ENCODE assay signal across 1 cellular context in genomic region chr15:62068071-62068786, GRCh38.
TF ChIP-seq lines count a peak whose summit lies in the region.

No MANE protein-coding gene starts in this region.

TF ChIP-seq in HepG2, 621 proteins besides CTCF, POLR2A, EP300 and RAD21 (continued from another document and continues in another):
- TF ChIP-seq MXD1 (CRISPR knock-in tag; IDR thresholded peaks at IDR 0.05) (peak; percentile 58; the same call in 1 of the 2 replicates), FIP1L1 (IDR thresholded peaks at IDR 0.05; ENCODE audit: borderline replicate concordance, insufficient read depth, low read depth, low read length) (no peak), ISL2 (CRISPR knock-in tag; IDR thresholded peaks at IDR 0.05) (0 out of 2 replicates have a peak, but pooled peaks have one; percentile 17), ZNF580 (CRISPR knock-in tag; IDR thresholded peaks at IDR 0.05; ENCODE audit: borderline replicate concordance, low read depth) (0 out of 2 replicates have a peak, but pooled peaks have one; percentile 53), ZNF574 (CRISPR knock-in tag; IDR thresholded peaks at IDR 0.05) (peak; percentile 46), ZBTB43 (CRISPR knock-in tag; conservative IDR thresholded peaks at IDR 0.05) (no peak), TMF1 (CRISPR knock-in tag; IDR thresholded peaks at IDR 0.05; ENCODE audit: low read depth) (0 out of 2 replicates have a peak, but pooled peaks have one; percentile 40), ZNF687 (CRISPR knock-in tag; IDR thresholded peaks at IDR 0.05) (peak; percentile 82), ZBTB26 (CRISPR knock-in tag; IDR thresholded peaks at IDR 0.05; ENCODE audit: borderline replicate concordance) (0 out of 2 replicates have a peak, but pooled peaks have one; percentile 37), ZBTB7B (CRISPR knock-in tag; IDR thresholded peaks at IDR 0.05) (peak; percentile 39; the same call in 1 of the 2 replicates), ASH2L (IDR thresholded peaks at IDR 0.05; ENCODE audit: insufficient read length, low read depth, low read length) (no peak), ZNF724P (CRISPR knock-in tag; IDR thresholded peaks at IDR 0.05; ENCODE audit: borderline replicate concordance) (peak; percentile 47; the same call in 1 of the 2 replicates), ZNF784 (CRISPR knock-in tag; IDR thresholded peaks at IDR 0.05; ENCODE audit: borderline replicate concordance) (0 out of 2 replicates have a peak, but pooled peaks have one; percentile 37), TGIF2 (CRISPR knock-in tag; IDR thresholded peaks at IDR 0.05) (0 out of 2 replicates have a peak, but pooled peaks have one; percentile 27), ZNF20 (CRISPR knock-in tag; IDR thresholded peaks at IDR 0.05) (no peak), SOX13 (IDR thresholded peaks at IDR 0.05) (no peak), SOX13 (CRISPR knock-in tag; conservative IDR thresholded peaks at IDR 0.05 in 1 of 2, IDR thresholded peaks at IDR 0.05 in 1 of 2) (no peak), HOXA3 (CRISPR knock-in tag; IDR thresholded peaks at IDR 0.05) (0 out of 2 replicates have a peak, but pooled peaks have one; percentile 34), KMT2A (CRISPR knock-in tag; IDR thresholded peaks at IDR 0.05) (peak; percentile 47; the same call in 1 of the 2 replicates), ZNF773 (CRISPR knock-in tag; IDR thresholded peaks at IDR 0.05; ENCODE audit: borderline replicate concordance) (no peak), TFDP1 (CRISPR knock-in tag; IDR thresholded peaks at IDR 0.05; ENCODE audit: borderline replicate concordance) (no peak), ZBTB7A (CRISPR knock-in tag; IDR thresholded peaks at IDR 0.05) (0 out of 2 replicates have a peak, but pooled peaks have one; percentile 28), KDM2A (CRISPR knock-in tag; IDR thresholded peaks at IDR 0.05; ENCODE audit: borderline replicate concordance, low read depth) (peak; percentile 69; the same call in 1 of the 2 replicates), ZNF713 (CRISPR knock-in tag; IDR thresholded peaks at IDR 0.05) (no peak), SRSF4 (IDR thresholded peaks at IDR 0.05; ENCODE audit: low read depth, low read length, poor library complexity, severe bottlenecking) (no peak), SALL2 (CRISPR knock-in tag; IDR thresholded peaks at IDR 0.05) (0 out of 2 replicates have a peak, but pooled peaks have one; percentile 9), MAX (IDR thresholded peaks at IDR 0.05) (peak; percentile 53), GPN1 (CRISPR knock-in tag; IDR thresholded peaks at IDR 0.05; ENCODE audit: borderline replicate concordance) (no peak), ZNF142 (CRISPR knock-in tag; IDR thresholded peaks at IDR 0.05) (peak; percentile 87; the same call in 1 of the 2 replicates), SMARCC2 (IDR thresholded peaks at IDR 0.05) (no peak), ZNF772 (CRISPR knock-in tag; IDR thresholded peaks at IDR 0.05) (peak; percentile 30; the same call in 1 of the 2 replicates), KMT2B (CRISPR knock-in tag; IDR thresholded peaks at IDR 0.05) (peak; percentile 33; the same call in 1 of the 2 replicates), ZFX (CRISPR knock-in tag; IDR thresholded peaks at IDR 0.05; ENCODE audit: low read depth) (peak; percentile 79), SOX5 (CRISPR knock-in tag; IDR thresholded peaks at IDR 0.05; ENCODE audit: borderline replicate concordance) (no peak), MAZ (IDR thresholded peaks at IDR 0.05; ENCODE audit: borderline replicate concordance, low read depth, low read length) (no peak), MAZ (CRISPR knock-in tag; IDR thresholded peaks at IDR 0.05; ENCODE audit: low read depth) (peak; percentile 39; the same call in 1 of the 2 replicates), HOMEZ (CRISPR knock-in tag; IDR thresholded peaks at IDR 0.05; ENCODE audit: low read depth) (no peak), ERF (CRISPR knock-in tag; IDR thresholded peaks at IDR 0.05) (no peak), ZSCAN31 (CRISPR knock-in tag; IDR thresholded peaks at IDR 0.05; ENCODE audit: low read depth) (peak; percentile 37; the same call in 1 of the 2 replicates)
